1 cellular context compared by ENCODE assay signal in genomic region chr11:125168875-125169537, GRCh38.
TF ChIP-seq lines count a peak whose summit lies in the region.

No MANE protein-coding gene starts in this region.

TF ChIP-seq in HEK293, 187 proteins besides CTCF, POLR2A, EP300 and RAD21 (continued from another document):
- TF ChIP-seq, protein P1, sequence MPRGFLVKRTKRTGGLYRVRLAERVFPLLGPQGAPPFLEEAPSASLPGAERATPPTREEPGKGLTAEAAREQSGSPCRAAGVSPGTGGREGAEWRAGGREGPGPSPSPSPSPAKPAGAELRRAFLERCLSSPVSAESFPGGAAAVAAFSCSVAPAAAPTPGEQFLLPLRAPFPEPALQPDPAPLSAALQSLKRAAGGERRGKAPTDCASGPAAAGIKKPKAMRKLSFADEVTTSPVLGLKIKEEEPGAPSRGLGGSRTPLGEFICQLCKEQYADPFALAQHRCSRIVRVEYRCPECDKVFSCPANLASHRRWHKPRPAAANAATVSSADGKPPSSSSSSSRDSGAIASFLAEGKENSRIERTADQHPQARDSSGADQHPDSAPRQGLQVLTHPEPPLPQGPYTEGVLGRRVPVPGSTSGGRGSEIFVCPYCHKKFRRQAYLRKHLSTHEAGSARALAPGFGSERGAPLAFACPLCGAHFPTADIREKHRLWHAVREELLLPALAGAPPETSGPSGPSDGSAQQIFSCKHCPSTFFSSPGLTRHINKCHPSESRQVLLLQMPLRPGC (tag by site-specific recombination; IDR thresholded peaks at IDR 0.05): peak; percentile 18; the same call in 1 of the 2 replicates
- TF ChIP-seq, protein P2, sequence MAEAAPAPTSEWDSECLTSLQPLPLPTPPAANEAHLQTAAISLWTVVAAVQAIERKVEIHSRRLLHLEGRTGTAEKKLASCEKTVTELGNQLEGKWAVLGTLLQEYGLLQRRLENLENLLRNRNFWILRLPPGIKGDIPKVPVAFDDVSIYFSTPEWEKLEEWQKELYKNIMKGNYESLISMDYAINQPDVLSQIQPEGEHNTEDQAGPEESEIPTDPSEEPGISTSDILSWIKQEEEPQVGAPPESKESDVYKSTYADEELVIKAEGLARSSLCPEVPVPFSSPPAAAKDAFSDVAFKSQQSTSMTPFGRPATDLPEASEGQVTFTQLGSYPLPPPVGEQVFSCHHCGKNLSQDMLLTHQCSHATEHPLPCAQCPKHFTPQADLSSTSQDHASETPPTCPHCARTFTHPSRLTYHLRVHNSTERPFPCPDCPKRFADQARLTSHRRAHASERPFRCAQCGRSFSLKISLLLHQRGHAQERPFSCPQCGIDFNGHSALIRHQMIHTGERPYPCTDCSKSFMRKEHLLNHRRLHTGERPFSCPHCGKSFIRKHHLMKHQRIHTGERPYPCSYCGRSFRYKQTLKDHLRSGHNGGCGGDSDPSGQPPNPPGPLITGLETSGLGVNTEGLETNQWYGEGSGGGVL (tag by site-specific recombination; IDR thresholded peaks at IDR 0.05): peak; percentile 49; the same call in 1 of the 2 replicates
- TF ChIP-seq SCRT2 (tag by site-specific recombination; IDR thresholded peaks at IDR 0.05) (no peak), ZNF416 (tag by site-specific recombination; IDR thresholded peaks at IDR 0.05) (no peak), ZNF26 (tag by site-specific recombination; IDR thresholded peaks at IDR 0.05) (no peak), HOXC10 (CRISPR knock-in tag; IDR thresholded peaks at IDR 0.05) (no peak), ZNF561 (tag by site-specific recombination; IDR thresholded peaks at IDR 0.05; ENCODE audit: borderline replicate concordance) (no peak), ZNF768 (tag by site-specific recombination; IDR thresholded peaks at IDR 0.05) (no peak), KLF10 (tag by site-specific recombination; IDR thresholded peaks at IDR 0.05) (no peak), EGR2 (tag by site-specific recombination; IDR thresholded peaks at IDR 0.05; ENCODE audit: low read depth) (no peak), ZFP41 (tag by site-specific recombination; IDR thresholded peaks at IDR 0.05; ENCODE audit: borderline replicate concordance) (no peak), ZNF426 (tag by site-specific recombination; IDR thresholded peaks at IDR 0.05) (no peak), IKZF3 (tag by site-specific recombination; IDR thresholded peaks at IDR 0.05) (peak; percentile 71), ZNF280C (tag by site-specific recombination; IDR thresholded peaks at IDR 0.05) (no peak), PRDM1 (tag by site-specific recombination; IDR thresholded peaks at IDR 0.05) (peak; percentile 59; the same call in 1 of the 2 replicates), ZBTB21 (tag by site-specific recombination; IDR thresholded peaks at IDR 0.05) (peak; percentile 78; the same call in 1 of the 2 replicates), ZNF202 (tag by site-specific recombination; IDR thresholded peaks at IDR 0.05; ENCODE audit: borderline replicate concordance) (no peak), ZNF785 (tag by site-specific recombination; IDR thresholded peaks at IDR 0.05) (no peak), ZNF747 (tag by site-specific recombination; IDR thresholded peaks at IDR 0.05) (no peak), ZNF148 (tag by site-specific recombination; IDR thresholded peaks at IDR 0.05; ENCODE audit: borderline replicate concordance) (no peak), KLF1 (tag by site-specific recombination; IDR thresholded peaks at IDR 0.05) (no peak), ZNF221 (tag by site-specific recombination; IDR thresholded peaks at IDR 0.05; ENCODE audit: borderline replicate concordance) (no peak), ZNF530 (tag by site-specific recombination; IDR thresholded peaks at IDR 0.05; ENCODE audit: low read depth) (no peak), ZNF792 (tag by site-specific recombination; IDR thresholded peaks at IDR 0.05) (no peak), ZBTB17 (tag by site-specific recombination; IDR thresholded peaks at IDR 0.05) (peak; percentile 71), ZNF394 (tag by site-specific recombination; IDR thresholded peaks at IDR 0.05; ENCODE audit: borderline replicate concordance) (peak; percentile 54; the same call in 1 of the 2 replicates), GLIS2 (tag by site-specific recombination; IDR thresholded peaks at IDR 0.05) (no peak), ATF2 (tag by site-specific recombination; IDR thresholded peaks at IDR 0.05; ENCODE audit: low read depth) (peak; percentile 88), ZNF354C (tag by site-specific recombination; IDR thresholded peaks at IDR 0.05; ENCODE audit: borderline replicate concordance, low read depth) (no peak), ZBTB20 (tag by site-specific recombination; IDR thresholded peaks at IDR 0.05) (no peak), GLI2 (tag by site-specific recombination; IDR thresholded peaks at IDR 0.05; ENCODE audit: borderline replicate concordance, low read depth) (no peak), ZFP3 (tag by site-specific recombination; IDR thresholded peaks at IDR 0.05; ENCODE audit: low read depth) (no peak), ZNF704 (tag by site-specific recombination; IDR thresholded peaks at IDR 0.05) (no peak), YY1 (tag by site-specific recombination; IDR thresholded peaks at IDR 0.05) (no peak), ZNF214 (tag by site-specific recombination; IDR thresholded peaks at IDR 0.05; ENCODE audit: borderline replicate concordance) (no peak), ZNF146 (tag by site-specific recombination; IDR thresholded peaks at IDR 0.05) (no peak), ZNF623 (tag by site-specific recombination; IDR thresholded peaks at IDR 0.05) (no peak), ZNF654 (tag by site-specific recombination; IDR thresholded peaks at IDR 0.05; ENCODE audit: low read depth) (no peak)
- TF ChIP-seq, protein P3, sequence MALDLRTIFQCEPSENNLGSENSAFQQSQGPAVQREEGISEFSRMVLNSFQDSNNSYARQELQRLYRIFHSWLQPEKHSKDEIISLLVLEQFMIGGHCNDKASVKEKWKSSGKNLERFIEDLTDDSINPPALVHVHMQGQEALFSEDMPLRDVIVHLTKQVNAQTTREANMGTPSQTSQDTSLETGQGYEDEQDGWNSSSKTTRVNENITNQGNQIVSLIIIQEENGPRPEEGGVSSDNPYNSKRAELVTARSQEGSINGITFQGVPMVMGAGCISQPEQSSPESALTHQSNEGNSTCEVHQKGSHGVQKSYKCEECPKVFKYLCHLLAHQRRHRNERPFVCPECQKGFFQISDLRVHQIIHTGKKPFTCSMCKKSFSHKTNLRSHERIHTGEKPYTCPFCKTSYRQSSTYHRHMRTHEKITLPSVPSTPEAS (tag by site-specific recombination; IDR thresholded peaks at IDR 0.05): no peak
- TF ChIP-seq, protein P4, sequence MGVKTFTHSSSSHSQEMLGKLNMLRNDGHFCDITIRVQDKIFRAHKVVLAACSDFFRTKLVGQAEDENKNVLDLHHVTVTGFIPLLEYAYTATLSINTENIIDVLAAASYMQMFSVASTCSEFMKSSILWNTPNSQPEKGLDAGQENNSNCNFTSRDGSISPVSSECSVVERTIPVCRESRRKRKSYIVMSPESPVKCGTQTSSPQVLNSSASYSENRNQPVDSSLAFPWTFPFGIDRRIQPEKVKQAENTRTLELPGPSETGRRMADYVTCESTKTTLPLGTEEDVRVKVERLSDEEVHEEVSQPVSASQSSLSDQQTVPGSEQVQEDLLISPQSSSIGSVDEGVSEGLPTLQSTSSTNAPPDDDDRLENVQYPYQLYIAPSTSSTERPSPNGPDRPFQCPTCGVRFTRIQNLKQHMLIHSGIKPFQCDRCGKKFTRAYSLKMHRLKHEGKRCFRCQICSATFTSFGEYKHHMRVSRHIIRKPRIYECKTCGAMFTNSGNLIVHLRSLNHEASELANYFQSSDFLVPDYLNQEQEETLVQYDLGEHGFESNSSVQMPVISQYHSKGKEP (tag by site-specific recombination; IDR thresholded peaks at IDR 0.05): peak; percentile 58; the same call in 1 of the 2 replicates
